2 cellular contexts compared by ENCODE assay signal in the genomic region with DNA sequence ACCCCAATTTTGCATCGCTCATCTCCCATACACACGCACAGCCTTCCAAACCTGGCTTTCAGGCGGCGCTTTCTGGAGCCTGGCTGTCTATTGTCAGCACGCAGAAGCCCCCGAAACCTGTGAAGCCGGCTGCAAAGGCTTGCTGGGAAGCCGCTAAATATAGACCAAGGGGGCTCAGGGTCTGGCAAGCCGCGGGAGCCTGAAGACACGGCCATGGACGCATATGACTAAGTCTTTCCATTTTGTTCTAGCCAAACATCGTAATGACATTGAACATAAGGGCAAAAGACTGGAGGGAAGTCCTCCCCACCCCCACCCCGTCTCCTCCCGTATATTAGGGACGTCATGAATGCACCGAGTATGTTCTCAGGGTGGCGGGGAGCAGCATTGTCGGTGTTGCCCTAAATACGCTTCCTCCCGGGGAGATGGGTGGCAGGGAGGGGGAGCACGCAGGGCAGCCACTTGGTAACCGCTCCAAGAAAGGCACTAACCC.
TF ChIP-seq lines count a peak whose summit lies in the region.

No MANE protein-coding gene starts in this region.

TF ChIP-seq in SK-N-SH, 30 proteins besides CTCF, POLR2A, EP300 and RAD21 (continued from another document):
- TF ChIP-seq, protein P1, sequence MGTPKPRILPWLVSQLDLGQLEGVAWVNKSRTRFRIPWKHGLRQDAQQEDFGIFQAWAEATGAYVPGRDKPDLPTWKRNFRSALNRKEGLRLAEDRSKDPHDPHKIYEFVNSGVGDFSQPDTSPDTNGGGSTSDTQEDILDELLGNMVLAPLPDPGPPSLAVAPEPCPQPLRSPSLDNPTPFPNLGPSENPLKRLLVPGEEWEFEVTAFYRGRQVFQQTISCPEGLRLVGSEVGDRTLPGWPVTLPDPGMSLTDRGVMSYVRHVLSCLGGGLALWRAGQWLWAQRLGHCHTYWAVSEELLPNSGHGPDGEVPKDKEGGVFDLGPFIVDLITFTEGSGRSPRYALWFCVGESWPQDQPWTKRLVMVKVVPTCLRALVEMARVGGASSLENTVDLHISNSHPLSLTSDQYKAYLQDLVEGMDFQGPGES (IDR thresholded peaks at IDR 0.05; ENCODE audit: low read depth, low read length): no peak
- no peak for TF ChIP-seq SIN3A (IDR thresholded peaks at IDR 0.05; ENCODE audit: borderline replicate concordance, low read depth, low read length)
- no peak for TF ChIP-seq USF2 (IDR thresholded peaks at IDR 0.05; ENCODE audit: borderline replicate concordance, low read depth, low read length)
- TF ChIP-seq CHD2 (IDR thresholded peaks at IDR 0.05; ENCODE audit: low read length, partially characterized antibody): no peak
- TF ChIP-seq, protein P2, sequence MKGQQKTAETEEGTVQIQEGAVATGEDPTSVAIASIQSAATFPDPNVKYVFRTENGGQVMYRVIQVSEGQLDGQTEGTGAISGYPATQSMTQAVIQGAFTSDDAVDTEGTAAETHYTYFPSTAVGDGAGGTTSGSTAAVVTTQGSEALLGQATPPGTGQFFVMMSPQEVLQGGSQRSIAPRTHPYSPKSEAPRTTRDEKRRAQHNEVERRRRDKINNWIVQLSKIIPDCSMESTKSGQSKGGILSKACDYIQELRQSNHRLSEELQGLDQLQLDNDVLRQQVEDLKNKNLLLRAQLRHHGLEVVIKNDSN (IDR thresholded peaks at IDR 0.05; ENCODE audit: borderline replicate concordance, low read depth): no peak
- no peak for TF ChIP-seq TAF1 (IDR thresholded peaks at IDR 0.05; ENCODE audit: borderline replicate concordance, low read depth, low read length)
- no peak for TF ChIP-seq POLR2AphosphoS5 (IDR thresholded peaks at IDR 0.05; ENCODE audit: low read depth, low read length)
- TF ChIP-seq RCOR1 (IDR thresholded peaks at IDR 0.05; ENCODE audit: low read length): no peak

TF ChIP-seq in SK-N-SH treated with all-trans-retinoic acid at 6 μM for 48 hours, 23 proteins besides CTCF, POLR2A, EP300 and RAD21 (continued from another document):
- TF ChIP-seq TOX (CRISPR knock-in tag; IDR thresholded peaks at IDR 0.05; ENCODE audit: borderline replicate concordance) (no peak), PPARA (CRISPR knock-in tag; IDR thresholded peaks at IDR 0.05; ENCODE audit: borderline replicate concordance) (no peak), CREB5 (CRISPR knock-in tag; IDR thresholded peaks at IDR 0.05; ENCODE audit: low read depth) (no peak), ESRRG (CRISPR knock-in tag; IDR thresholded peaks at IDR 0.05) (no peak), ZNF70 (CRISPR knock-in tag; IDR thresholded peaks at IDR 0.05) (no peak), RARB (CRISPR knock-in tag; IDR thresholded peaks at IDR 0.05) (no peak)
- TF ChIP-seq, protein P3, sequence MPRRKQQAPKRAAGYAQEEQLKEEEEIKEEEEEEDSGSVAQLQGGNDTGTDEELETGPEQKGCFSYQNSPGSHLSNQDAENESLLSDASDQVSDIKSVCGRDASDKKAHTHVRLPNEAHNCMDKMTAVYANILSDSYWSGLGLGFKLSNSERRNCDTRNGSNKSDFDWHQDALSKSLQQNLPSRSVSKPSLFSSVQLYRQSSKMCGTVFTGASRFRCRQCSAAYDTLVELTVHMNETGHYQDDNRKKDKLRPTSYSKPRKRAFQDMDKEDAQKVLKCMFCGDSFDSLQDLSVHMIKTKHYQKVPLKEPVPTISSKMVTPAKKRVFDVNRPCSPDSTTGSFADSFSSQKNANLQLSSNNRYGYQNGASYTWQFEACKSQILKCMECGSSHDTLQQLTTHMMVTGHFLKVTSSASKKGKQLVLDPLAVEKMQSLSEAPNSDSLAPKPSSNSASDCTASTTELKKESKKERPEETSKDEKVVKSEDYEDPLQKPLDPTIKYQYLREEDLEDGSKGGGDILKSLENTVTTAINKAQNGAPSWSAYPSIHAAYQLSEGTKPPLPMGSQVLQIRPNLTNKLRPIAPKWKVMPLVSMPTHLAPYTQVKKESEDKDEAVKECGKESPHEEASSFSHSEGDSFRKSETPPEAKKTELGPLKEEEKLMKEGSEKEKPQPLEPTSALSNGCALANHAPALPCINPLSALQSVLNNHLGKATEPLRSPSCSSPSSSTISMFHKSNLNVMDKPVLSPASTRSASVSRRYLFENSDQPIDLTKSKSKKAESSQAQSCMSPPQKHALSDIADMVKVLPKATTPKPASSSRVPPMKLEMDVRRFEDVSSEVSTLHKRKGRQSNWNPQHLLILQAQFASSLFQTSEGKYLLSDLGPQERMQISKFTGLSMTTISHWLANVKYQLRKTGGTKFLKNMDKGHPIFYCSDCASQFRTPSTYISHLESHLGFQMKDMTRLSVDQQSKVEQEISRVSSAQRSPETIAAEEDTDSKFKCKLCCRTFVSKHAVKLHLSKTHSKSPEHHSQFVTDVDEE (CRISPR knock-in tag; IDR thresholded peaks at IDR 0.05): no peak
